ENCODE assay signal across 11 cellular contexts in the genomic region with DNA sequence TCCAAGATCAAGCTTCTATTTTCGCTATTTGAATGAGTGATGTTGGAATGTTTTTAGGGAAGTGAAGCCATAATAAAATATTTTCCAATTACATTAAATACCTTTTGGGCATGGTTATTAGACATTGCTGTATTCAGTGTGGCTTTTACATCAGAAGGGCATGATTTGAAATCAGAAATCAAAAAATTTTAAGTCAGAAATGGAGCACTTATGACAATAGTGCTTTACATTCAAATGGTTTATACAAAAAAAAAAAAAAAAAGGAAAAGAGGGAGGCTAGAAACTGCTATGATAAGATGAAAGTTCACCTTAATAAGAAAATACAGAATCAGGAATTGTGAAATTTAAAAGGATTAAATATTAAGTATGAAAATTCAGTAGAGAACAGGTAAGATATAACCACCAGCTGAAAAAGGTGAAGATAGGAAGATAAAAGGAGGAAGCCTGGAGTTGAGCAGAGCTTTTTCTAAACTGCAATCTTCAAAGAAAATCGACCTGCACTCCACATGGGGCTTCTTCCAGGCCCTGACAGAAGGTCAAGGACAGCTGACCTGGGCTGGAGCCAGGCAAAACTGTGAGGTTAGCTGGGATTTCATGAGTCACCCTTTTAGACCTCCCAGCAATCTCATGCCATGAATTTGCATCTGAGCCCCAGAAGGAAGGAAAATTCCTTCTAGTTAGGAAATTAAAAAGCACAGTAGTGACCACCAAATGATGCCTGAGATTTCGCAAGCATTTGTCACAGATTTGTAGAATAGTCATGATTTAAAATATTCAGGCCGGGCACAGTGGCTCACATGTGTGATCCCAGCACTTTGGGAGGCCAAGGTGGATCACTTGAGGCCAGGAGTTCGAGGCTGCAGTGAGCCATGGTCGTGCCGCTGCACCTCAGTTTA. TPM values are rescaled to one million over a fixed set of nuclear protein-coding genes. Genes with fewer than 3 reads are reported as not detected.
DNase-seq lines count a peak whose midpoint lies in the region; ATAC-seq and TF ChIP-seq lines count a peak whose summit lies in the region.
"Had no signal": no experiment of that assay in that cellular context is flagged by ENCODE, and none has a peak within 500 bp of the region (broad histone marks: within the 10 kb centered on the region; RNA-seq: fewer than 3 reads in every experiment).

No MANE protein-coding gene starts in this region.

- CTCF ChIA-PET in IMR-90 (lab: Yijun Ruan, JAX): no interaction called here

- no peak overlapping the region for H3K4me3 ChIP-seq in AG10803 (ENCODE audit: low read length)
- no peak overlapping the region for H3K4me3 ChIP-seq in IMR-90 (ENCODE audit: insufficient read depth, low read depth, low read length)
- H3K4me3 ChIP-seq in epithelial cell of proximal tubule (ENCODE audit: low read depth, low read length): no peak overlapping the region
- no peak overlapping the region for H3K4me3 ChIP-seq in mesenchymal stem cell (ENCODE audit: insufficient read depth in 1 of 2, low read depth in 1 of 2, low read length in 2 of 2)
- H3K4me3 ChIP-seq: Peyer's patch had no signal

- H3K4me1 ChIP-seq in IMR-90 (ENCODE audit: control insufficient read depth, insufficient read depth, low read length) (peaks cover 5% of the 10 kb centered on the region; the same call in 1 of the 2 replicates), mesenchymal stem cell (ENCODE audit: control insufficient read depth, insufficient read depth, low read depth, low read length) (peaks cover 8% of the 10 kb centered on the region)
- H3K4me1 ChIP-seq: Peyer's patch had no signal

- POLR2A ChIA-PET in IMR-90 (lab: Charles Lee; ENCODE audit: unreplicated experiment): no interaction called here

- peak; percentile 69 for ATAC-seq in IMR-90 (ENCODE audit: low read depth)
- ATAC-seq: activated CD4-positive, CD25-positive, alpha-beta regulatory T cell treated with anti-CD3 and anti-CD28 coated beads, Interleukin-2, amount 50 U/mL, for 24 hours had no signal

- no peak overlapping the region for H4K91ac ChIP-seq in IMR-90 (ENCODE audit: insufficient read depth, low read depth, low read length)
- no peak overlapping the region for H4K91ac ChIP-seq in mesenchymal stem cell (ENCODE audit: low read length)

- dilution Hi-C loops in IMR-90 (cut with HindIII; ENCODE audit: low sequenced_read_pairs, unreplicated experiment): no loop called here

- H2AFZ ChIP-seq in IMR-90 (replicated peaks; ENCODE audit: low read length, poor library complexity) (no peak overlapping the region), mesenchymal stem cell (ENCODE audit: low read depth, low read length) (no peak overlapping the region)

- peak; percentile 78 for DNase-seq in AG10803 (ENCODE audit: low read depth)
- peak; percentile 60 for DNase-seq in IMR-90
- DNase-seq in epithelial cell of proximal tubule (ENCODE audit: low read depth): peak; percentile 63
- peak; percentile 87 for DNase-seq in mesenchymal stem cell
- no peak for DNase-seq in NCI-H2107 (lab: John Stamatoyannopoulos, UW)
- DNase-seq in DMS79 treated with DMSO at 0.1 percent for 48 hours (lab: John Stamatoyannopoulos, UW): no peak
- no peak for DNase-seq in CD1c-positive myeloid dendritic cell (ENCODE audit: extremely low spot score)
- DNase-seq in MV-4-11 (lab: John Stamatoyannopoulos, UW): no peak
- DNase-seq: C1 segment of cervical spinal cord had no signal

- no peak overlapping the region for H3K18ac ChIP-seq in IMR-90 (ENCODE audit: low read depth, low read length)
- H3K18ac ChIP-seq in mesenchymal stem cell (ENCODE audit: low read depth in 1 of 2, low read length in 2 of 2): peak overlapping the region in 1 of 2 experiments; percentile 14

- intact Hi-C loops in IMR-90 (cut with micrococcal nuclease): no loop called here

- no peak overlapping the region for H2BK12ac ChIP-seq in mesenchymal stem cell (ENCODE audit: low read length in 2 of 2)

- H2BK20ac ChIP-seq in IMR-90 (ENCODE audit: low read depth, low read length): no peak overlapping the region

- H2BK5ac ChIP-seq in IMR-90 (ENCODE audit: low read depth, low read length, poor library complexity, severe bottlenecking) (no peak overlapping the region), mesenchymal stem cell (ENCODE audit: low read depth, low read length, poor library complexity, severe bottlenecking) (no peak overlapping the region)

- H3K79me1 ChIP-seq in IMR-90 (ENCODE audit: low read depth in 1 of 2, low read length in 2 of 2) (no peaks in the 10 kb centered on the region), mesenchymal stem cell (replicated peaks; ENCODE audit: low read length, poor library complexity, severe bottlenecking) (no peaks in the 10 kb centered on the region)

- no peak for TF ChIP-seq RAD21 in IMR-90 (IDR thresholded peaks at IDR 0.05; ENCODE audit: low read length)

- H4K20me1 ChIP-seq in IMR-90 (ENCODE audit: insufficient read depth, low read length): no peaks in the 10 kb centered on the region

- in situ Hi-C loops in IMR-90 (cut with MboI; ENCODE audit: low sequenced_read_pairs): no loop called here

- H3K27me3 ChIP-seq in IMR-90 (ENCODE audit: control insufficient read depth, insufficient read depth, low read length): peaks cover 6% of the 10 kb centered on the region
- no peaks in the 10 kb centered on the region for H3K27me3 ChIP-seq in mesenchymal stem cell (ENCODE audit: control insufficient read depth in 1 of 2, insufficient read depth in 1 of 2, low read length in 2 of 2)
- H3K27me3 ChIP-seq: Peyer's patch had no signal

- no peak for TF ChIP-seq CTCF in AG10803 (conservative IDR thresholded peaks at IDR 0.05; ENCODE audit: low read length)
- TF ChIP-seq CTCF in IMR-90 (conservative IDR thresholded peaks at IDR 0.05; ENCODE audit: low read depth, low read length): no peak
- TF ChIP-seq CTCF in epithelial cell of proximal tubule (conservative IDR thresholded peaks at IDR 0.05; ENCODE audit: low read depth, low read length): no peak

- no peak overlapping the region for H3K4ac ChIP-seq in IMR-90 (ENCODE audit: low read depth, low read length)
- H3K4ac ChIP-seq in mesenchymal stem cell (ENCODE audit: low read depth in 1 of 2, low read length in 2 of 2): no peak overlapping the region

- H3K9ac ChIP-seq in IMR-90 (ENCODE audit: low read depth, low read length) (no peak overlapping the region), mesenchymal stem cell (ENCODE audit: low read length) (no peak overlapping the region)

- H3K27ac ChIP-seq in IMR-90 (ENCODE audit: insufficient read depth, low read length): no peak overlapping the region
- H3K27ac ChIP-seq in mesenchymal stem cell (ENCODE audit: low read length, poor library complexity, severe bottlenecking): peak overlapping the region; percentile 36
- H3K27ac ChIP-seq: Peyer's patch had no signal

- no peak overlapping the region for H3K4me2 ChIP-seq in IMR-90 (ENCODE audit: low read depth, low read length)
- no peak overlapping the region for H3K4me2 ChIP-seq in mesenchymal stem cell (ENCODE audit: low read length, poor library complexity, severe bottlenecking)

- H3K56ac ChIP-seq in IMR-90 (ENCODE audit: extremely low read depth, insufficient read depth, low read length): no peak overlapping the region

- H2AK9ac ChIP-seq in IMR-90 (replicated peaks; ENCODE audit: low read depth, low read length, poor library complexity): no peak overlapping the region

- no peak overlapping the region for H3K14ac ChIP-seq in IMR-90 (replicated peaks; ENCODE audit: low read depth, low read length)
- H3K14ac ChIP-seq in mesenchymal stem cell (ENCODE audit: low read length in 2 of 2): no peak overlapping the region

- H2BK120ac ChIP-seq in IMR-90 (ENCODE audit: low read depth, low read length): no peak overlapping the region
- no peak overlapping the region for H2BK120ac ChIP-seq in mesenchymal stem cell (ENCODE audit: low read depth, low read length)

- H3K9me1 ChIP-seq in IMR-90 (ENCODE audit: insufficient read depth, low read length): peaks cover 10% of the 10 kb centered on the region; the same call in 1 of the 2 replicates

- H3K36me3 ChIP-seq in IMR-90 (ENCODE audit: control insufficient read depth, insufficient read depth, low read length) (no peaks in the 10 kb centered on the region), mesenchymal stem cell (ENCODE audit: control insufficient read depth in 1 of 2, insufficient read depth in 2 of 2, low read depth in 1 of 2, low read length in 2 of 2) (no peaks in the 10 kb centered on the region)
- H3K36me3 ChIP-seq: Peyer's patch had no signal

- WGBS in IMR-90 (ENCODE audit: extremely low coverage in 2 of 2, insufficient read length in 1 of 2), 2 experiments: 0% methylated on average over 1 of the region's 7 CpGs; no CpG with 5 or more reads in 1 of the 2 experiments
- 53% methylated on average over 6 of the region's 7 CpGs for WGBS in mesenchymal stem cell

- H4K8ac ChIP-seq in IMR-90 (ENCODE audit: low read depth in 2 of 2, low read length in 2 of 2) (no peak overlapping the region), mesenchymal stem cell (ENCODE audit: low read length) (no peak overlapping the region)

- H3K9me3 ChIP-seq in IMR-90 (ENCODE audit: control insufficient read depth, insufficient read depth, low read length) (no peaks in the 10 kb centered on the region), mesenchymal stem cell (ENCODE audit: control insufficient read depth, low read length) (peaks cover 7% of the 10 kb centered on the region)

- no TSS peak for BruUV-seq in IMR-90 (replicated peaks; lab: Mats Ljungman, UMichigan)

- H3K23ac ChIP-seq in IMR-90 (ENCODE audit: low read depth, low read length) (no peak overlapping the region), mesenchymal stem cell (ENCODE audit: low read length in 2 of 2) (no peak overlapping the region)

- H4K5ac ChIP-seq in IMR-90 (ENCODE audit: low read depth, low read length): no peak overlapping the region

- TF ChIP-seq POLR2A in IMR-90 (IDR thresholded peaks at IDR 0.05; ENCODE audit: low read depth, low read length): no peak

- H2AK5ac ChIP-seq in IMR-90 (ENCODE audit: low read depth, low read length): no peak overlapping the region
- H2AK5ac ChIP-seq in mesenchymal stem cell (ENCODE audit: low read length, severe bottlenecking): no peak overlapping the region

- no peak overlapping the region for H2BK15ac ChIP-seq in IMR-90 (ENCODE audit: low read depth, low read length)
- H2BK15ac ChIP-seq in mesenchymal stem cell (ENCODE audit: low read depth, poor library complexity, severe bottlenecking): no peak overlapping the region

TF ChIP-seq in IMR-90, 13 proteins besides CTCF, POLR2A, EP300 and RAD21 (continues in another document):
- TF ChIP-seq MAZ (IDR thresholded peaks at IDR 0.05; ENCODE audit: borderline replicate concordance, low read depth, low read length) (no peak), RFX5 (IDR thresholded peaks at IDR 0.05; ENCODE audit: low read depth, low read length) (no peak), SMC3 (IDR thresholded peaks at IDR 0.05; ENCODE audit: low read depth, low read length) (no peak)

RNA-seq across cellular contexts. Expression of gene BMP4, which starts 23.4 kb away (rescaled TPM):
- total RNA-seq in IMR-90 (2012; rRNA removed): 2.8 and 3.4 TPM in 2 replicates
- polyA plus RNA-seq in IMR-90 (2012; rRNA removed): 3.6 and 4.2 TPM in 2 replicates
- polyA plus RNA-seq in IMR-90 (2012; cell fraction: cytosol; rRNA removed): 2.7 and 4.8 TPM in 2 replicates
- 1.5 and 3.2 TPM in 2 replicates for polyA plus RNA-seq in IMR-90 (2012; cell fraction: nucleus; rRNA removed; ENCODE audit: low replicate concordance)
- total RNA-seq in epithelial cell of proximal tubule: 1.8 and 9.3 TPM in 2 replicates
- polyA plus RNA-seq in mesenchymal stem cell (2013, experiment 1 of 2): 146 TPM
- polyA plus RNA-seq in mesenchymal stem cell (2013, experiment 2 of 2): 153 TPM

Comparison
In these comparisons a context has a peak if more than half of its experiments do, and no peak if none do; other contexts are left out.
1. DNase-seq: peak in AG10803 (single experiment), IMR-90 (single experiment), epithelial cell of proximal tubule (single experiment) and mesenchymal stem cell (single experiment); none in NCI-H2107 (single experiment), DMS79 treated with DMSO at 0.1 percent for 48 hours (single experiment), CD1c-positive myeloid dendritic cell (single experiment) and MV-4-11 (single experiment).